In genomic region chr18:35481960-35482366, GRCh38 we compare ENCODE assay signal across 27 cellular contexts. TPM values are rescaled to one million over a fixed set of nuclear protein-coding genes. Genes with fewer than 3 reads are reported as not detected.
DNase-seq lines count a peak whose midpoint lies in the region; ATAC-seq, FAIRE-seq and TF ChIP-seq lines count a peak whose summit lies in the region.
"Had no signal": no experiment of that assay in that cellular context is flagged by ENCODE, and none has a peak within 500 bp of the region (broad histone marks: within the 10 kb centered on the region; RNA-seq: fewer than 3 reads in every experiment).

No MANE protein-coding gene starts in this region.

- no peaks in the 10 kb centered on the region for H3K27me3 Mint-ChIP-seq in natural killer cell treated with Interleukin-12 subunit alpha and Interleukin-12 subunit beta and Interleukin-15 and Interleukin-18, amount 100 ng/mL, for 72 hours
- H3K27me3 Mint-ChIP-seq: activated CD4-positive, alpha-beta T cell treated with anti-CD3 and anti-CD28 coated beads, Interleukin-2, amount 10 ng/mL, durations not matched to agents 24 days and 14 days; activated CD8-positive, alpha-beta memory T cell treated with anti-CD3 and anti-CD28 coated beads, Interleukin-2, amount 10 ng/mL, durations not matched to agents 7 days and 5 days; activated naive CD8-positive, alpha-beta T cell treated with anti-CD3 and anti-CD28 coated beads, Interleukin-2, amount 10 ng/mL, durations not matched to agents 7 days and 5 days; activated T-helper 17 cell treated with anti-CD3 and anti-CD28 coated beads, Interleukin-2, amount 50 U/mL, for 72 hours; brain; CD4-positive, alpha-beta memory T cell had no signal

- H3K36me3 ChIP-seq in bronchial epithelial cell (ENCODE audit: control insufficient read depth, insufficient read depth, low read length) = no peaks in the 10 kb centered on the region
- H3K36me3 ChIP-seq: thyroid gland had no signal

- intact Hi-C loops in left colon (cut with DNase I, micrococcal nuclease) = no loop called here

- no peak overlapping the region for H3K27ac Mint-ChIP-seq in natural killer cell treated with Interleukin-12 subunit alpha and Interleukin-12 subunit beta and Interleukin-15 and Interleukin-18, amount 100 ng/mL, for 72 hours
- H3K27ac Mint-ChIP-seq: activated CD4-positive, alpha-beta T cell treated with anti-CD3 and anti-CD28 coated beads, Interleukin-2, amount 10 ng/mL, durations not matched to agents 24 days and 14 days; activated CD8-positive, alpha-beta memory T cell treated with anti-CD3 and anti-CD28 coated beads, Interleukin-2, amount 10 ng/mL, durations not matched to agents 7 days and 5 days; activated naive CD8-positive, alpha-beta T cell treated with anti-CD3 and anti-CD28 coated beads, Interleukin-2, amount 10 ng/mL, durations not matched to agents 7 days and 5 days; CD4-positive, alpha-beta memory T cell had no signal

- H3K4me3 Mint-ChIP-seq in natural killer cell treated with Interleukin-12 subunit alpha and Interleukin-12 subunit beta and Interleukin-15 and Interleukin-18, amount 100 ng/mL, for 72 hours = no peak overlapping the region
- H3K4me3 Mint-ChIP-seq: activated CD4-positive, alpha-beta T cell treated with anti-CD3 and anti-CD28 coated beads, Interleukin-2, amount 10 ng/mL, durations not matched to agents 24 days and 14 days; activated CD8-positive, alpha-beta memory T cell treated with anti-CD3 and anti-CD28 coated beads, Interleukin-2, amount 10 ng/mL, durations not matched to agents 7 days and 5 days; activated naive CD8-positive, alpha-beta T cell treated with anti-CD3 and anti-CD28 coated beads, Interleukin-2, amount 10 ng/mL, durations not matched to agents 7 days and 5 days; activated T-helper 17 cell treated with anti-CD3 and anti-CD28 coated beads, Interleukin-2, amount 50 U/mL, for 72 hours; brain; CD4-positive, alpha-beta memory T cell; endodermal cell; H9 had no signal

- H3K4me3 ChIP-seq in bronchial epithelial cell (ENCODE audit: low read depth, low read length) = no peak overlapping the region
- H3K4me3 ChIP-seq: coronary artery, psoas muscle, spleen, thyroid gland had no signal

- TF ChIP-seq CTCF in bronchial epithelial cell (IDR thresholded peaks at IDR 0.05; ENCODE audit: insufficient read depth, low read length, severe bottlenecking) = no peak

- H3K27me3 ChIP-seq in bronchial epithelial cell (ENCODE audit: control insufficient read depth, insufficient read depth, low read length) = no peaks in the 10 kb centered on the region
- H3K27me3 ChIP-seq: spleen, thyroid gland had no signal

- ATAC-seq in left colon (peak; percentile 71), HG02759 (IDR thresholded peaks at IDR 0.05; ENCODE audit: unreplicated experiment) (no peak)
- ATAC-seq in natural killer cell treated with Interleukin-12 subunit alpha and Interleukin-12 subunit beta and Interleukin-15 and Interleukin-18, amount 100 ng/mL, for 72 hours = no peak
- ATAC-seq: activated CD8-positive, alpha-beta memory T cell treated with anti-CD3 and anti-CD28 coated beads, Interleukin-2, amount 10 ng/mL, durations not matched to agents 7 days and 5 days; activated T-helper 17 cell treated with anti-CD3 and anti-CD28 coated beads, Interleukin-2, amount 50 U/mL, for 72 hours; left ventricle myocardium superior; psoas muscle; Right ventricle myocardium inferior; stimulated activated naive CD8-positive, alpha-beta T cell treated with anti-CD3 and anti-CD28 coated beads, Interleukin-15, Interleukin-2, amounts not matched to agents 100 U/mL and 50 U/mL, for 24 hours had no signal

- FAIRE-seq in bronchial epithelial cell (lab: Jason Lieb, UNC) = no peak

- H3K4me1 Mint-ChIP-seq in natural killer cell treated with Interleukin-12 subunit alpha and Interleukin-12 subunit beta and Interleukin-15 and Interleukin-18, amount 100 ng/mL, for 72 hours (ENCODE audit: low read depth in 2 of 2) = peaks cover 9 to 43% of the 10 kb centered on the region in 2 donors

- no peaks in the 10 kb centered on the region for H3K36me3 Mint-ChIP-seq in natural killer cell treated with Interleukin-12 subunit alpha and Interleukin-12 subunit beta and Interleukin-15 and Interleukin-18, amount 100 ng/mL, for 72 hours
- H3K36me3 Mint-ChIP-seq: brain had no signal

- DNase-seq in LoVo (ENCODE audit: low spot score) (peak; percentile 56), bronchial epithelial cell (ENCODE audit: low read depth) (peak; percentile 60), left colon (no peak), renal cortical epithelial cell (ENCODE audit: low read depth) (peak; percentile 87), SK-N-DZ (ENCODE audit: low spot score) (no peak), HPDE6-E6E7 (ENCODE audit: extremely low spot score) (no peak)
- DNase-seq in natural killer cell treated with Interleukin-12 subunit alpha and Interleukin-12 subunit beta and Interleukin-15 and Interleukin-18, amount 100 ng/mL, for 72 hours (ENCODE audit: low spot score) = no peak
- DNase-seq: activated CD4-positive, alpha-beta T cell treated with anti-CD3 and anti-CD28 coated beads, Interleukin-2, amount 10 ng/mL, durations not matched to agents 24 days and 14 days; activated CD8-positive, alpha-beta memory T cell treated with anti-CD3 and anti-CD28 coated beads, Interleukin-2, amount 10 ng/mL, durations not matched to agents 7 days and 5 days; activated naive CD8-positive, alpha-beta T cell treated with anti-CD3 and anti-CD28 coated beads, Interleukin-2, amount 10 ng/mL, durations not matched to agents 7 days and 5 days; CD4-positive, alpha-beta memory T cell; endodermal cell; H9; head of caudate nucleus; KG1; left ventricle myocardium superior; NCI-H1694 treated with DMSO at 0.1 percent for 48 hours; psoas muscle; spleen; stimulated activated CD4-positive, alpha-beta T cell treated with anti-CD3 and anti-CD28 coated beads, Interleukin-4, amount 100 ng/mL, for 24 hours; stimulated activated naive CD8-positive, alpha-beta T cell treated with anti-CD3 and anti-CD28 coated beads, Interleukin-15, Interleukin-2, amounts not matched to agents 100 U/mL and 50 U/mL, for 24 hours; thyroid gland had no signal

- no peaks in the 10 kb centered on the region for H3K9me3 Mint-ChIP-seq in natural killer cell treated with Interleukin-12 subunit alpha and Interleukin-12 subunit beta and Interleukin-15 and Interleukin-18, amount 100 ng/mL, for 72 hours
- H3K9me3 Mint-ChIP-seq: activated naive CD8-positive, alpha-beta T cell treated with anti-CD3 and anti-CD28 coated beads, Interleukin-2, amount 10 ng/mL, durations not matched to agents 7 days and 5 days; activated T-helper 17 cell treated with anti-CD3 and anti-CD28 coated beads, Interleukin-2, amount 50 U/mL, for 72 hours; brain; CD4-positive, alpha-beta memory T cell; endodermal cell; H9 had no signal

RNA-seq across cellular contexts. Expression of gene INO80C, which starts 15.8 kb away (rescaled TPM):
- total RNA-seq in bronchial epithelial cell (5.3 and 9.5 TPM in 2 replicates), left colon (10 to 100 TPM; 35.2 to 37.5 TPM), renal cortical epithelial cell (4.7 and 6.2 TPM in 2 replicates)
- 3.7 and 7.2 TPM in 2 replicates for polyA plus RNA-seq in SK-N-DZ (2014; cell fraction: cytosol; rRNA removed)
- polyA plus RNA-seq in SK-N-DZ (2014; cell fraction: nucleus; rRNA removed) = 8.6 and 29.1 TPM in 2 replicates
- 10 to 100 TPM; 25.0 to 41.7 TPM for total RNA-seq in natural killer cell treated with Interleukin-12 subunit alpha and Interleukin-12 subunit beta and Interleukin-15 and Interleukin-18, amount 100 ng/mL, for 72 hours

Comparison
In these comparisons a context has a peak if more than half of its experiments do, and no peak if none do; other contexts are left out.
1. DNase-seq: peak in LoVo (single experiment), bronchial epithelial cell (single experiment) and renal cortical epithelial cell (single experiment); none in left colon (0 of 2), SK-N-DZ (single experiment), natural killer cell treated with Interleukin-12 subunit alpha and Interleukin-12 subunit beta and Interleukin-15 and Interleukin-18, amount 100 ng/mL, for 72 hours (single experiment) and HPDE6-E6E7 (single experiment).